In genomic region chr12:122318607-122319311, GRCh38 we compare ENCODE assay signal across 1 cellular context.
TF ChIP-seq lines count a peak whose summit lies in the region.

No MANE protein-coding gene starts in this region.

TF ChIP-seq in GM23338, 12 proteins besides CTCF, POLR2A, EP300 and RAD21 (continued from another document):
- TF ChIP-seq REST (IDR thresholded peaks at IDR 0.05; ENCODE audit: unreplicated experiment) (no peak), ZNF331 (CRISPR knock-in tag; IDR thresholded peaks at IDR 0.05; ENCODE audit: low read depth) (no peak)
